ENCODE assay signal across 16 cellular contexts in genomic region chr7:1720325-1720724, GRCh38.
A peak's percentile ranks its signal among the peaks of the same experiment; 100 is the strongest.
DNase-seq lines count a peak whose midpoint lies in the region; ATAC-seq lines count a peak whose summit lies in the region.
"Had no signal": no experiment of that assay in that cellular context is flagged by ENCODE, and none has a peak within 500 bp of the region (broad histone marks: within the 10 kb centered on the region; RNA-seq: fewer than 3 reads in every experiment).

No MANE protein-coding gene starts in this region.

- DNase-seq in COR-L47 (lab: John Stamatoyannopoulos, UW) (peak; percentile 53), DMS79 treated with DMSO at 0.1 percent for 48 hours (lab: John Stamatoyannopoulos, UW) (peak; percentile 39), NCI-H2196 (lab: John Stamatoyannopoulos, UW; ENCODE audit: unreplicated experiment) (peak; percentile 75), cerebellar cortex (ENCODE audit: low spot score) (peak; percentile 94), AML-193 (lab: John Stamatoyannopoulos, UW) (no peak)
- DNase-seq in activated naive CD4-positive, alpha-beta T cell treated with Interleukin-2 at 50 U/mL for 16 hours, result no peak
- DNase-seq: activated CD4-positive, alpha-beta T cell treated with anti-CD3 and anti-CD28 coated beads for 1 hour; activated CD8-positive, alpha-beta memory T cell treated with anti-CD3 and anti-CD28 coated beads, Interleukin-2, amount 50 U/mL, for 4 hours; dermis blood vessel endothelial cell; glutamatergic neuron; H7; MG63; retina; SJCRH30 had no signal

- no peak for ATAC-seq in HG02678 (IDR thresholded peaks at IDR 0.05; ENCODE audit: unreplicated experiment)
- ATAC-seq: GM12878 had no signal

Comparison
In these comparisons a context has a peak if more than half of its experiments do, and no peak if none do; other contexts are left out.
1. DNase-seq: peak in COR-L47 (single experiment), DMS79 treated with DMSO at 0.1 percent for 48 hours (single experiment), NCI-H2196 (single experiment) and cerebellar cortex (single experiment); none in activated naive CD4-positive, alpha-beta T cell treated with Interleukin-2 at 50 U/mL for 16 hours (single experiment) and AML-193 (0 of 2).